Comparison of ENCODE assay signal across 8 cellular contexts in genomic region chr4:74157743-74158560, GRCh38. TPM values are rescaled to one million over a fixed set of nuclear protein-coding genes. Genes with fewer than 3 reads are reported as not detected.
A peak's percentile ranks its signal among the peaks of the same experiment; 100 is the strongest.
DNase-seq lines count a peak whose midpoint lies in the region; ATAC-seq and TF ChIP-seq lines count a peak whose summit lies in the region.

TSS of gene MTHFD2L (plus strand) at chr4:74158118. CDS start at chr4:74158139, 21 bp downstream.

- peak within 1 kb of the TSS; percentile 88 for H4K91ac ChIP-seq in IMR-90 (ENCODE audit: insufficient read depth, low read depth, low read length)

- H2AK5ac ChIP-seq in IMR-90 (ENCODE audit: low read depth, low read length) = peak within 1 kb of the TSS; percentile 41; the same call in 1 of the 2 replicates

- ATAC-seq in GM21529 (IDR thresholded peaks at IDR 0.05; ENCODE audit: unreplicated experiment) (peak; percentile 97), IMR-90 (ENCODE audit: low read depth) (peak; percentile 97)

- H3K56ac ChIP-seq in IMR-90 (ENCODE audit: extremely low read depth, insufficient read depth, low read length) = peak within 1 kb of the TSS; percentile 94

- 0% methylated on average over 52 of the region's 79 CpGs; no CpG with 5 or more reads in 1 of the 2 experiments for WGBS in IMR-90 (ENCODE audit: extremely low coverage in 2 of 2, insufficient read length in 1 of 2), 2 experiments

- peaks cover 5 to 21% of the 10 kb centered on the region in 2 experiments for H3K79me1 ChIP-seq in IMR-90 (ENCODE audit: low read depth in 1 of 2, low read length in 2 of 2)

- H3K23ac ChIP-seq in IMR-90 (ENCODE audit: low read depth, low read length) = peak within 1 kb of the TSS; percentile 98

- peak within 1 kb of the TSS; percentile 92 for H3K18ac ChIP-seq in IMR-90 (ENCODE audit: low read depth, low read length)

- peak within 1 kb of the TSS; percentile 96 for H4K8ac ChIP-seq in IMR-90 (ENCODE audit: low read depth in 2 of 2, low read length in 2 of 2)

- no peaks in the 10 kb centered on the region; the same call in 1 of the 2 replicates for H4K20me1 ChIP-seq in IMR-90 (ENCODE audit: insufficient read depth, low read length)

- peak within 1 kb of the TSS; percentile 97 for H3K14ac ChIP-seq in IMR-90 (replicated peaks; ENCODE audit: low read depth, low read length)

- peak within 1 kb of the TSS; percentile 90 for H2BK120ac ChIP-seq in IMR-90 (ENCODE audit: low read depth, low read length)

- no peak for TF ChIP-seq RAD21 in IMR-90 (IDR thresholded peaks at IDR 0.05; ENCODE audit: low read length)

- peak within 1 kb of the TSS; percentile 67; the same call in 2 of the 3 replicates for H2BK15ac ChIP-seq in IMR-90 (ENCODE audit: low read depth, low read length)

- in situ Hi-C loops in IMR-90 (cut with MboI; ENCODE audit: low sequenced_read_pairs) = no loop called here

- CTCF ChIA-PET in IMR-90 (lab: Yijun Ruan, JAX) = no interaction called here

- H3K4me1 ChIP-seq in IMR-90 (ENCODE audit: control insufficient read depth, insufficient read depth, low read length) (no peaks in the 10 kb centered on the region), mucosa of rectum (ENCODE audit: control insufficient read depth in 2 of 2, insufficient read depth in 2 of 2, low read length in 2 of 2) (peaks cover 7 to 28% of the 10 kb centered on the region in 2 donors)

- DNase-seq in DMS153 treated with DMSO at 0.1 percent for 48 hours (lab: John Stamatoyannopoulos, UW; ENCODE audit: unreplicated experiment) = peak; percentile 81
- peak; percentile 93 for DNase-seq in IMR-90
- DNase-seq in OCI-M2 (lab: John Stamatoyannopoulos, UW; ENCODE audit: unreplicated experiment) = peak; percentile 48
- DNase-seq in activated T-cell treated with anti-CD3 and anti-CD28 coated beads, Interleukin-2, amount 50 U/mL, for 1 hour = peak; percentile 82
- peak; percentile 89 to 92 for DNase-seq in erythroblast (lab: John Stamatoyannopoulos, UW)
- peak; percentile 49 to 72 for DNase-seq in stimulated activated CD8-positive, alpha-beta memory T cell treated with anti-CD3 and anti-CD28 coated beads, Interleukin-4, amount 100 ng/mL, for 4 hours (ENCODE audit: low read depth in 2 of 2, low spot score in 1 of 2)

- POLR2A ChIA-PET in IMR-90 (lab: Charles Lee; ENCODE audit: unreplicated experiment) = no interaction called here

- TF ChIP-seq CTCF in IMR-90 (conservative IDR thresholded peaks at IDR 0.05; ENCODE audit: low read depth, low read length) = no peak

- dilution Hi-C loops in IMR-90 (cut with HindIII; ENCODE audit: low sequenced_read_pairs, unreplicated experiment) = no loop called here

- H3K27me3 ChIP-seq in IMR-90 (ENCODE audit: control insufficient read depth, insufficient read depth, low read length) (no peaks in the 10 kb centered on the region), mucosa of rectum (ENCODE audit: control insufficient read depth in 2 of 2, insufficient read depth in 2 of 2, low read length in 2 of 2) (no peaks in the 10 kb centered on the region)

- H2AFZ ChIP-seq in IMR-90 (replicated peaks; ENCODE audit: low read length, poor library complexity) = peak within 1 kb of the TSS; percentile 98

- H2BK5ac ChIP-seq in IMR-90 (ENCODE audit: low read depth, low read length, poor library complexity, severe bottlenecking) = peak within 1 kb of the TSS; percentile 87

- peak within 1 kb of the TSS; percentile 93 for H3K27ac ChIP-seq in IMR-90 (ENCODE audit: insufficient read depth, low read length)
- peak within 1 kb of the TSS; percentile 90 to 93 for H3K27ac ChIP-seq in mucosa of rectum (ENCODE audit: low read depth in 2 of 2, low read length in 2 of 2)

- H3K4ac ChIP-seq in IMR-90 (ENCODE audit: low read depth, low read length) = peak within 1 kb of the TSS; percentile 94

- peak within 1 kb of the TSS; percentile 22; the same call in 1 of the 2 replicates for H2BK20ac ChIP-seq in IMR-90 (ENCODE audit: low read depth, low read length)

- H3K9me1 ChIP-seq in IMR-90 (ENCODE audit: insufficient read depth, low read length) = no peaks in the 10 kb centered on the region; the same call in 1 of the 2 replicates

- H3K36me3 ChIP-seq in IMR-90 (ENCODE audit: control insufficient read depth, insufficient read depth, low read length) = peaks cover 5% of the 10 kb centered on the region
- peaks cover 3% of the 10 kb centered on the region in 2 donors for H3K36me3 ChIP-seq in mucosa of rectum (ENCODE audit: control insufficient read depth in 2 of 2, insufficient read depth in 2 of 2, low read length in 2 of 2)

- peak within 1 kb of the TSS; percentile 91 for H4K5ac ChIP-seq in IMR-90 (ENCODE audit: low read depth, low read length)

- H3K4me2 ChIP-seq in IMR-90 (ENCODE audit: low read depth, low read length) = peak within 1 kb of the TSS; percentile 95

- H3K9ac ChIP-seq in IMR-90 (ENCODE audit: low read depth, low read length) (peak within 1 kb of the TSS; percentile 95), mucosa of rectum (ENCODE audit: low read depth in 1 of 2, low read length in 2 of 2) (peak within 1 kb of the TSS; percentile 77 to 83)

- BruUV-seq in IMR-90 (replicated peaks; lab: Mats Ljungman, UMichigan) = no TSS peak

- H3K9me3 ChIP-seq in IMR-90 (ENCODE audit: control insufficient read depth, insufficient read depth, low read length) (no peaks in the 10 kb centered on the region), mucosa of rectum (ENCODE audit: control insufficient read depth in 2 of 2, low read length in 2 of 2) (no peaks in the 10 kb centered on the region)

- peak within 1 kb of the TSS; percentile 81 for H2AK9ac ChIP-seq in IMR-90 (replicated peaks; ENCODE audit: low read depth, low read length, poor library complexity)

- peak within 1 kb of the TSS; percentile 81 for H3K4me3 ChIP-seq in IMR-90 (ENCODE audit: insufficient read depth, low read depth, low read length)
- H3K4me3 ChIP-seq in mucosa of rectum (ENCODE audit: low read length in 2 of 2) = peak within 1 kb of the TSS; percentile 86 to 90

- intact Hi-C loops in IMR-90 (cut with micrococcal nuclease) = no loop called here

- TF ChIP-seq POLR2A in IMR-90 (IDR thresholded peaks at IDR 0.05; ENCODE audit: low read depth, low read length) = peak; percentile 81
- peak; percentile 93 for TF ChIP-seq POLR2A in erythroblast (IDR thresholded peaks at IDR 0.05; ENCODE audit: low read length)

TF ChIP-seq in IMR-90, 13 proteins besides CTCF, POLR2A, EP300 and RAD21:
- no peak; the same call in 1 of the 2 replicates for TF ChIP-seq MXI1 (IDR thresholded peaks at IDR 0.05; ENCODE audit: borderline replicate concordance, low read depth, low read length)
- no peak for TF ChIP-seq SMC3 (IDR thresholded peaks at IDR 0.05; ENCODE audit: low read depth, low read length)
- TF ChIP-seq RFX5 (IDR thresholded peaks at IDR 0.05; ENCODE audit: low read depth, low read length) = no peak
- TF ChIP-seq BHLHE40 (IDR thresholded peaks at IDR 0.05; ENCODE audit: low read depth, low read length) = peak; percentile 31; the same call in 1 of the 2 replicates
- no peak for TF ChIP-seq MAFK (IDR thresholded peaks at IDR 0.05; ENCODE audit: low read depth, low read length)
- TF ChIP-seq CEBPB (IDR thresholded peaks at IDR 0.05; ENCODE audit: low read depth, low read length) = no peak
- no peak for TF ChIP-seq ELK1 (IDR thresholded peaks at IDR 0.05; ENCODE audit: borderline replicate concordance, low read depth, low read length)
- no peak for TF ChIP-seq NFE2L2 (IDR thresholded peaks at IDR 0.05; ENCODE audit: low read depth, low read length)
- TF ChIP-seq FOS (IDR thresholded peaks at IDR 0.05; ENCODE audit: low read depth, low read length) = no peak
- peak; percentile 31; the same call in 1 of the 2 replicates for TF ChIP-seq MAZ (IDR thresholded peaks at IDR 0.05; ENCODE audit: borderline replicate concordance, low read depth, low read length)
- TF ChIP-seq CHD1 (IDR thresholded peaks at IDR 0.05; ENCODE audit: low read depth, low read length) = no peak
- TF ChIP-seq RCOR1 (IDR thresholded peaks at IDR 0.05; ENCODE audit: insufficient replicate concordance, low read length) = no peak
- no peak for TF ChIP-seq USF2 (IDR thresholded peaks at IDR 0.05; ENCODE audit: low read depth, low read length)

RNA-seq across cellular contexts. Expression of gene MTHFD2L, which starts in this region (rescaled TPM):
- total RNA-seq in IMR-90 (2012; rRNA removed) = 4.3 and 9.2 TPM in 2 replicates
- polyA plus RNA-seq in IMR-90 (2012; rRNA removed) = 1.5 and 2.8 TPM in 2 replicates
- 0.56 and 0.87 TPM in 2 replicates for polyA plus RNA-seq in IMR-90 (2012; cell fraction: cytosol; rRNA removed)
- 0.81 and 4.3 TPM in 2 replicates for polyA plus RNA-seq in IMR-90 (2012; cell fraction: nucleus; rRNA removed; ENCODE audit: low replicate concordance)

Comparison
In these comparisons a context has a peak if more than half of its experiments do, and no peak if none do; other contexts are left out.
1. Peak in every context shown above with its lines: DNase-seq, ATAC-seq, H3K4me3 ChIP-seq and H3K27ac ChIP-seq.